ENCODE assay signal across 17 cellular contexts in the genomic region with DNA sequence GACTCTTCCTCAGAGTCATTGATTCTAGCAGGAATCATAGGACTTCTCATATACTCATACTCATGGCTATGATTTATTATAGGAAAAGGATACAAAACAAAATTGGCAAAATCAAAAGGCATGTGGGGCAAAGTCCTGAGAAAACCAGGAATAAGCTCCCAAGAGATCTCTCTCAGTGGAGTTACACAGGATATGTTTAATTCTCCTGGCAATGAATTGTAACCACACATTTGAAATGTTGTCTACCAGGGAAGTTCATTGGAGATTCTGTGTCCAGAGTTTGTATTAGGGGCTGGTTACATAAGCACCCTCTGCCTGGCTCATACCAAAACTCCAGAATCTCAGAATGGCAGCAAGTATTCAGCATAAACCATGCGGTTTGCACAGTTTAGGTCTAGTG.
DNase-seq lines count a peak whose midpoint lies in the region; ATAC-seq and TF ChIP-seq lines count a peak whose summit lies in the region.
"Had no signal": no experiment of that assay in that cellular context is flagged by ENCODE, and none has a peak within 500 bp of the region (broad histone marks: within the 10 kb centered on the region; RNA-seq: fewer than 3 reads in every experiment).

No MANE protein-coding gene starts in this region.

- intact Hi-C loops in left ventricle myocardium inferior (cut with micrococcal nuclease): no loop called here
- intact Hi-C loops in right cardiac atrium (cut with DNase I): no loop called here
- intact Hi-C loops in gastrocnemius medialis (cut with DNase I; ENCODE audit: low total_unique reads): no loop called here
- intact Hi-C loops in PC-3 (cut with micrococcal nuclease): no loop called here

- in situ Hi-C loops in gastrocnemius medialis (cut with MboI; ENCODE audit: low sequenced_read_pairs in 4 of 4): no loop called here

- H3K9ac ChIP-seq in subcutaneous abdominal adipose tissue (ENCODE audit: low read length in 5 of 5): no peak overlapping the region
- no peak overlapping the region for H3K9ac ChIP-seq in PC-3 (ENCODE audit: low read length)
- no peak overlapping the region for H3K9ac ChIP-seq in neural progenitor cell

- peaks cover 36% of the 10 kb centered on the region for H3K4me1 ChIP-seq in left ventricle myocardium inferior
- no peaks in the 10 kb centered on the region for H3K4me1 ChIP-seq in right cardiac atrium (ENCODE audit: control insufficient read depth, insufficient read depth, low read length)
- peaks cover 16 to 25% of the 10 kb centered on the region in 2 donors for H3K4me1 ChIP-seq in gastrocnemius medialis
- peaks cover 2 to 23% (median 13%) of the 10 kb centered on the region in 5 donors for H3K4me1 ChIP-seq in subcutaneous abdominal adipose tissue (ENCODE audit: control insufficient read depth in 5 of 5, insufficient read depth in 5 of 5, low read length in 5 of 5)
- no peaks in the 10 kb centered on the region for H3K4me1 ChIP-seq in PC-3 (ENCODE audit: insufficient read depth, low read length)
- no peaks in the 10 kb centered on the region for H3K4me1 ChIP-seq in neural progenitor cell

- no peaks in the 10 kb centered on the region for H3K9me3 Mint-ChIP-seq in neural progenitor cell
- H3K9me3 Mint-ChIP-seq: CD8-positive, alpha-beta T cell; HFFc6 had no signal

- CTCF ChIA-PET in PC-3 (lab: Charles Lee): no interaction called here

- ATAC-seq in right cardiac atrium (no peak), gastrocnemius medialis (no peak), GM21529 (IDR thresholded peaks at IDR 0.05; ENCODE audit: unreplicated experiment) (no peak), PC-3 (no peak)
- ATAC-seq: CD8-positive, alpha-beta T cell had no signal

- H3K4me3 Mint-ChIP-seq in neural progenitor cell: no peak overlapping the region
- H3K4me3 Mint-ChIP-seq: CD14-positive monocyte; CD8-positive, alpha-beta T cell; HFFc6 had no signal

- no peak overlapping the region for H3K4me3 ChIP-seq in left ventricle myocardium inferior
- H3K4me3 ChIP-seq in right cardiac atrium (ENCODE audit: low read length): no peak overlapping the region
- no peak overlapping the region for H3K4me3 ChIP-seq in gastrocnemius medialis
- no peak overlapping the region for H3K4me3 ChIP-seq in subcutaneous abdominal adipose tissue (ENCODE audit: low read depth in 1 of 5, low read length in 5 of 5)
- H3K4me3 ChIP-seq in PC-3 (ENCODE audit: low read length): no peak overlapping the region
- no peak overlapping the region for H3K4me3 ChIP-seq in neural progenitor cell

- WGBS in right cardiac atrium: 87% methylated on average over 1 of the region's 1 CpG

- no peaks in the 10 kb centered on the region for H3K27me3 Mint-ChIP-seq in neural progenitor cell (ENCODE audit: insufficient read depth, low read depth)

- POLR2A ChIA-PET in PC-3 (lab: Charles Lee; ENCODE audit: unreplicated experiment): no interaction called here

- H2AFZ ChIP-seq in PC-3 (ENCODE audit: low read length) (no peak overlapping the region), neural progenitor cell (replicated peaks) (no peak overlapping the region)

- no peaks in the 10 kb centered on the region for H4K20me1 ChIP-seq in PC-3 (ENCODE audit: low read length)
- no peaks in the 10 kb centered on the region for H4K20me1 ChIP-seq in neural progenitor cell (ENCODE audit: low read depth)

- 0 out of 2 replicates have a peak, but pooled peaks cover 4% of the 10 kb centered on the region for H3K9me2 ChIP-seq in PC-3 (replicated peaks; ENCODE audit: low read length)

- no peak overlapping the region for H3K4me2 ChIP-seq in PC-3 (ENCODE audit: low read length)
- H3K4me2 ChIP-seq in neural progenitor cell: no peak overlapping the region

- H3K4me1 Mint-ChIP-seq in neural progenitor cell: no peaks in the 10 kb centered on the region
- H3K4me1 Mint-ChIP-seq: CD14-positive monocyte had no signal

- DNase-seq in left ventricle myocardium inferior (no peak), right cardiac atrium (no peak), gastrocnemius medialis (no peak), DMS153 (lab: John Stamatoyannopoulos, UW) (no peak), PC-3 (no peak), neural progenitor cell (ENCODE audit: low spot score) (no peak)
- DNase-seq: CD8-positive, alpha-beta T cell; COR-L47; DND-41; GDM1; HCEC 1CT; HFFc6 had no signal

- no peaks in the 10 kb centered on the region for H3K36me3 ChIP-seq in left ventricle myocardium inferior
- no peaks in the 10 kb centered on the region for H3K36me3 ChIP-seq in gastrocnemius medialis
- no peaks in the 10 kb centered on the region for H3K36me3 ChIP-seq in subcutaneous abdominal adipose tissue (ENCODE audit: control insufficient read depth in 5 of 5, insufficient read depth in 5 of 5, low read length in 5 of 5)
- H3K36me3 ChIP-seq in PC-3 (ENCODE audit: low read depth, low read length): no peaks in the 10 kb centered on the region
- no peaks in the 10 kb centered on the region for H3K36me3 ChIP-seq in neural progenitor cell

- H3K27ac Mint-ChIP-seq in neural progenitor cell: no peak overlapping the region
- H3K27ac Mint-ChIP-seq: CD14-positive monocyte; CD8-positive, alpha-beta T cell; HFFc6 had no signal

- TF ChIP-seq POLR2A in gastrocnemius medialis (IDR thresholded peaks at IDR 0.05): no peak

- no peaks in the 10 kb centered on the region for H3K9me3 ChIP-seq in left ventricle myocardium inferior (replicated peaks)
- no peaks in the 10 kb centered on the region for H3K9me3 ChIP-seq in right cardiac atrium (ENCODE audit: control insufficient read depth, low read length)
- H3K9me3 ChIP-seq in gastrocnemius medialis: no peaks in the 10 kb centered on the region
- no peaks in the 10 kb centered on the region for H3K9me3 ChIP-seq in subcutaneous abdominal adipose tissue (ENCODE audit: control insufficient read depth in 5 of 5, low read length in 5 of 5)
- H3K9me3 ChIP-seq in PC-3 (ENCODE audit: low read length): no peaks in the 10 kb centered on the region
- no peaks in the 10 kb centered on the region for H3K9me3 ChIP-seq in neural progenitor cell (ENCODE audit: low read depth)

- H3K36me3 Mint-ChIP-seq in neural progenitor cell: no peaks in the 10 kb centered on the region
- H3K36me3 Mint-ChIP-seq: CD14-positive monocyte; CD8-positive, alpha-beta T cell had no signal

- TF ChIP-seq CTCF in left ventricle myocardium inferior (IDR thresholded peaks at IDR 0.05; ENCODE audit: borderline replicate concordance) (no peak), gastrocnemius medialis (IDR thresholded peaks at IDR 0.05 in 4 of 5, conservative IDR thresholded peaks at IDR 0.05 in 1 of 5) (no peak), PC-3 (conservative IDR thresholded peaks at IDR 0.05; ENCODE audit: low read depth, low read length) (no peak), neural progenitor cell (IDR thresholded peaks at IDR 0.05) (no peak)

- H3K79me2 ChIP-seq in PC-3 (ENCODE audit: low read length) (no peaks in the 10 kb centered on the region), neural progenitor cell (ENCODE audit: low read depth) (no peaks in the 10 kb centered on the region)

- BruUV-seq in PC-3 (replicated peaks; lab: Mats Ljungman, UMichigan): no TSS peak

- H3K27ac ChIP-seq in left ventricle myocardium inferior (replicated peaks): peak overlapping the region; percentile 73
- H3K27ac ChIP-seq in right cardiac atrium (ENCODE audit: low read length): no peak overlapping the region
- peak overlapping the region; percentile 30 to 74 (median 60) for H3K27ac ChIP-seq in gastrocnemius medialis
- H3K27ac ChIP-seq in subcutaneous abdominal adipose tissue (ENCODE audit: low read depth, low read length): peak overlapping the region; percentile 77
- no peak overlapping the region for H3K27ac ChIP-seq in PC-3 (ENCODE audit: low read length)
- H3K27ac ChIP-seq in neural progenitor cell: no peak overlapping the region
- H3K27ac ChIP-seq: 22Rv1, HL-60 had no signal

- H3K27me3 ChIP-seq in left ventricle myocardium inferior (ENCODE audit: low read depth) (no peaks in the 10 kb centered on the region), right cardiac atrium (ENCODE audit: control insufficient read depth, insufficient read depth) (no peaks in the 10 kb centered on the region), gastrocnemius medialis (no peaks in the 10 kb centered on the region), subcutaneous abdominal adipose tissue (ENCODE audit: control insufficient read depth in 5 of 5, insufficient read depth in 4 of 5, low read length in 5 of 5) (no peaks in the 10 kb centered on the region), PC-3 (ENCODE audit: low read length) (no peaks in the 10 kb centered on the region), neural progenitor cell (no peaks in the 10 kb centered on the region)

- H3F3A ChIP-seq in PC-3 (ENCODE audit: low read length, unreplicated experiment) (no peaks in the 10 kb centered on the region), neural progenitor cell (ENCODE audit: low read depth) (no peaks in the 10 kb centered on the region)

Comparison
In these comparisons a context has a peak if more than half of its experiments do, and no peak if none do; other contexts are left out.
1. H3K27ac ChIP-seq: peak in left ventricle myocardium inferior (single experiment), gastrocnemius medialis (4 of 4) and subcutaneous abdominal adipose tissue (single experiment); none in right cardiac atrium (single experiment), PC-3 (single experiment) and neural progenitor cell (single experiment).